ENCODE assay signal across 20 cellular contexts in the genomic region with DNA sequence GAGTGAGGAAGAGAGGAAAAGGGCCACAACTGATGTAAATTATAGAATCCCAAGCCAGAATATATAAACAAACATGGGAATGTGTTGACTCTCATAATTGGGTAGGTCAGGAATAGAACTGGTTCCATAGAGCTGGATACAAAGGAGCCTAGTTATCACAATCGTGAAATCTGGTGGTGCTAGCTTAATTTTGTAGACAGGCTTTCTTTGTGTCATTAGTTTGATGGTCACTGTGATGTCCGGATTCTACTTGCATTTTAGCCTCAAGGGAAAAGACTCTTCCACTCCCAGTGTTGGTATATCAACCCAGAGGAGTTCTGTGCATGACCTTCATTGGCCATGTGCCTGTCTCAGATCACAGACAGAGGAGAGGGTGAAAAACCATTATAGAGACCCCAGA.
"Had no signal": no experiment of that assay in that cellular context is flagged by ENCODE, and none has a peak within 500 bp of the region (broad histone marks: within the 10 kb centered on the region; RNA-seq: fewer than 3 reads in every experiment).

No MANE protein-coding gene starts in this region.

- ATAC-seq: natural killer cell; psoas muscle; right cardiac atrium; right lobe of liver; stimulated activated effector memory CD8-positive, alpha-beta T cell treated with anti-CD3 and anti-CD28 coated beads, Interleukin-12 subunit alpha, Interleukin-12 subunit beta, amount 100 ng/mL, for 72 hours; stimulated activated naive B cell treated with anti-CD40 and anti-IgM and Interleukin-4, amounts not matched to agents 10 μg/mL and 1 μg/mL and 100 μg/mL, for 72 hours had no signal

- DNase-seq: natural killer cell; occipital lobe; ovary; posterior cingulate gyrus; psoas muscle; right cardiac atrium; right lobe of liver; sigmoid colon; small intestine; stimulated activated CD4-positive, alpha-beta T cell treated with anti-CD3 and anti-CD28 coated beads, Interleukin-15, amount 100 ng/mL, for 24 hours; stimulated activated CD4-positive, alpha-beta T cell treated with anti-CD3 and anti-CD28 coated beads, Interleukin-2, amount 100 ng/mL, for 24 hours; stimulated activated CD4-positive, alpha-beta T cell treated with anti-CD3 and anti-CD28 coated beads, Interleukin-2, amount 100 ng/mL, for 48 hours; stimulated activated CD4-positive, alpha-beta T cell treated with anti-CD3 and anti-CD28 coated beads, Interleukin-4, amount 100 ng/mL, for 24 hours; stimulated activated naive B cell treated with anti-CD40 and anti-IgM and Interleukin-4, amounts not matched to agents 10 μg/mL and 1 μg/mL and 100 μg/mL, for 72 hours; stimulated activated naive CD4-positive, alpha-beta T cell treated with Interleukin-2 at 50 U/mL for 16 hours; stomach; thyroid gland; trophoblast cell; upper lobe of left lung had no signal
